Comparison of ENCODE assay signal across 11 cellular contexts in genomic region chr17:79788989-79789942, GRCh38. TPM values are rescaled to one million over a fixed set of nuclear protein-coding genes. Genes with fewer than 3 reads are reported as not detected.
DNase-seq lines count a peak whose midpoint lies in the region; ATAC-seq and TF ChIP-seq lines count a peak whose summit lies in the region.
"Had no signal": no experiment of that assay in that cellular context is flagged by ENCODE, and none has a peak within 500 bp of the region (broad histone marks: within the 10 kb centered on the region; RNA-seq: fewer than 3 reads in every experiment).

No MANE protein-coding gene starts in this region.

- H3K4me3 Mint-ChIP-seq in CD8-positive, alpha-beta T cell = peak overlapping the region; percentile 29
- H3K4me3 Mint-ChIP-seq in natural killer cell treated with Interleukin-12 subunit alpha and Interleukin-12 subunit beta and Interleukin-15 and Interleukin-18, amount 100 ng/mL, for 72 hours = no peak overlapping the region

- CTCF ChIA-PET in CD8-positive, alpha-beta T cell (lab: Charles Lee) = interaction anchor here (0.7 to 2.8 kb wide), 25 partner anchors 10 to 219 kb away, joined by 3 to 13 read pairs (median 4); no protein-coding TSS in a partner anchor
- CTCF ChIA-PET in Panc1 (lab: Charles Lee) (interaction anchor here (0.6 to 1.0 kb wide), 3 partner anchors 44 to 47 kb away, joined by 3 to 4 read pairs (median 3); no protein-coding TSS in a partner anchor), GM10248 (lab: Yijun Ruan, JAX) (interaction anchor here (0.8 to 2.2 kb wide), 20 partner anchors 8 to 205 kb away, joined by 3 to 12 read pairs (median 5); no protein-coding TSS in a partner anchor)

- peaks cover 39% of the 10 kb centered on the region for H3K27me3 ChIP-seq in CD8-positive, alpha-beta T cell (ENCODE audit: insufficient read depth, low read length)
- H3K27me3 ChIP-seq in Panc1 (ENCODE audit: control insufficient read depth, insufficient read depth, low read length) (no peaks in the 10 kb centered on the region), left ventricle myocardium inferior (ENCODE audit: low read depth) (peaks cover 95% of the 10 kb centered on the region), dorsolateral prefrontal cortex (peaks cover 10 to 99% (median 61%) of the 10 kb centered on the region in 45 donors)

- H3K27ac Mint-ChIP-seq in CD8-positive, alpha-beta T cell = no peak overlapping the region
- H3K27ac Mint-ChIP-seq in natural killer cell treated with Interleukin-12 subunit alpha and Interleukin-12 subunit beta and Interleukin-15 and Interleukin-18, amount 100 ng/mL, for 72 hours = no peak overlapping the region

- no peak for DNase-seq in CD8-positive, alpha-beta T cell
- DNase-seq in Panc1 (ENCODE audit: low read depth, low spot score) = no peak
- DNase-seq in left ventricle myocardium inferior = no peak
- peak; percentile 51 for DNase-seq in natural killer cell treated with Interleukin-12 subunit alpha and Interleukin-12 subunit beta and Interleukin-15 and Interleukin-18, amount 100 ng/mL, for 72 hours (ENCODE audit: low spot score)
- no peak for DNase-seq in dorsolateral prefrontal cortex
- no peak for DNase-seq in activated CD4-positive, CD25-positive, alpha-beta regulatory T cell treated with anti-CD3 and anti-CD28 coated beads, Interleukin-2, amount 50 U/mL, for 72 hours
- DNase-seq in GM10248 (ENCODE audit: extremely low spot score) = no peak
- DNase-seq: esophagus squamous epithelium, GOT3 had no signal

- H3K36me3 ChIP-seq in CD8-positive, alpha-beta T cell (ENCODE audit: insufficient read depth, low read length) = no peaks in the 10 kb centered on the region
- H3K36me3 ChIP-seq in Panc1 (ENCODE audit: control insufficient read depth, insufficient read depth, low read length) (no peaks in the 10 kb centered on the region), left ventricle myocardium inferior (no peaks in the 10 kb centered on the region)

- H3K36me3 Mint-ChIP-seq in CD8-positive, alpha-beta T cell = no peaks in the 10 kb centered on the region
- no peaks in the 10 kb centered on the region for H3K36me3 Mint-ChIP-seq in natural killer cell treated with Interleukin-12 subunit alpha and Interleukin-12 subunit beta and Interleukin-15 and Interleukin-18, amount 100 ng/mL, for 72 hours

- H3K4me1 ChIP-seq in CD8-positive, alpha-beta T cell (ENCODE audit: insufficient read depth, low read length) = peaks cover 27% of the 10 kb centered on the region
- H3K4me1 ChIP-seq in Panc1 (ENCODE audit: control insufficient read depth, insufficient read depth, low read length) = peaks cover 10% of the 10 kb centered on the region
- H3K4me1 ChIP-seq in left ventricle myocardium inferior = peaks cover 49% of the 10 kb centered on the region

- no peaks in the 10 kb centered on the region for H3K9me3 Mint-ChIP-seq in CD8-positive, alpha-beta T cell
- H3K9me3 Mint-ChIP-seq in natural killer cell treated with Interleukin-12 subunit alpha and Interleukin-12 subunit beta and Interleukin-15 and Interleukin-18, amount 100 ng/mL, for 72 hours = no peaks in the 10 kb centered on the region

- in situ Hi-C loops in Panc1 (cut with HindIII; ENCODE audit: low pct_unique_long_range_greater_than_20kb, low sequenced_read_pairs) = loop anchor here (25.0 kb wide), 1 partner anchor 198 kb away; no protein-coding TSS in a partner anchor

- H3K4me1 Mint-ChIP-seq in CD8-positive, alpha-beta T cell (ENCODE audit: low read depth) = peaks cover 14% of the 10 kb centered on the region
- peaks cover 0 to 3% of the 10 kb centered on the region in 2 donors for H3K4me1 Mint-ChIP-seq in natural killer cell treated with Interleukin-12 subunit alpha and Interleukin-12 subunit beta and Interleukin-15 and Interleukin-18, amount 100 ng/mL, for 72 hours (ENCODE audit: low read depth in 2 of 2)

- H3K4me3 ChIP-seq in CD8-positive, alpha-beta T cell (ENCODE audit: low read depth, low read length) = no peak overlapping the region
- H3K4me3 ChIP-seq in Panc1 (ENCODE audit: low read depth in 2 of 2, low read length in 2 of 2) (no peak overlapping the region; a peak in 1 of 4 replicates), left ventricle myocardium inferior (peak overlapping the region; percentile 46), dorsolateral prefrontal cortex (peak overlapping the region in 11 of 59 donors; percentile 4 to 42 (median 22))

- no peak for TF ChIP-seq CTCF in CD8-positive, alpha-beta T cell (IDR thresholded peaks at IDR 0.05)
- TF ChIP-seq CTCF in Panc1 (IDR thresholded peaks at IDR 0.05) (no peak), left ventricle myocardium inferior (IDR thresholded peaks at IDR 0.05; ENCODE audit: borderline replicate concordance) (no peak), dorsolateral prefrontal cortex (IDR thresholded peaks at IDR 0.05 in 54 of 56, conservative IDR thresholded peaks at IDR 0.05 in 2 of 56; ENCODE audit: low read depth in 1 of 56, partially characterized antibody in 56 of 56) (no peak), GM10248 (IDR thresholded peaks at IDR 0.05; ENCODE audit: control extremely low read depth, extremely low read depth, low read depth, missing control alignments) (no peak)

- intact Hi-C loops in CD8-positive, alpha-beta T cell (cut with DNase I, micrococcal nuclease) = no loop called here
- intact Hi-C loops in Panc1 (cut with micrococcal nuclease; ENCODE audit: unreplicated experiment) (no loop called here), left ventricle myocardium inferior (cut with micrococcal nuclease) (no loop called here), dorsolateral prefrontal cortex (cut with DNase I) (loop anchor here in 1 of 2 donors (2.0 kb wide), 1 partner anchor 202 kb away; no protein-coding TSS in a partner anchor)

- no peak for ATAC-seq in CD8-positive, alpha-beta T cell
- ATAC-seq in Panc1 (peak; percentile 1; the same call in 1 of the 2 replicates), GM21447 (IDR thresholded peaks at IDR 0.05; ENCODE audit: unreplicated experiment) (no peak)
- peak in 1 of 2 donors; percentile 30 for ATAC-seq in natural killer cell treated with Interleukin-12 subunit alpha and Interleukin-12 subunit beta and Interleukin-15 and Interleukin-18, amount 100 ng/mL, for 72 hours

- H3K27me3 Mint-ChIP-seq in CD8-positive, alpha-beta T cell (ENCODE audit: low read depth) = peaks cover 50% of the 10 kb centered on the region
- H3K27me3 Mint-ChIP-seq in natural killer cell treated with Interleukin-12 subunit alpha and Interleukin-12 subunit beta and Interleukin-15 and Interleukin-18, amount 100 ng/mL, for 72 hours = peaks cover 37% of the 10 kb centered on the region in 2 donors

- H3K9me3 ChIP-seq in CD8-positive, alpha-beta T cell (ENCODE audit: low read length) = no peaks in the 10 kb centered on the region
- no peaks in the 10 kb centered on the region for H3K9me3 ChIP-seq in Panc1 (ENCODE audit: control insufficient read depth, insufficient read depth, low read depth, low read length)
- no peaks in the 10 kb centered on the region for H3K9me3 ChIP-seq in left ventricle myocardium inferior (replicated peaks)
- H3K9me3 ChIP-seq: BE2C, esophagus squamous epithelium had no signal

- no TSS peak for BruUV-seq in Panc1 (replicated peaks; lab: Mats Ljungman, UMichigan)

- no peak overlapping the region for H3K27ac ChIP-seq in CD8-positive, alpha-beta T cell (ENCODE audit: low read depth, low read length)
- no peak overlapping the region for H3K27ac ChIP-seq in Panc1 (ENCODE audit: low read length)
- no peak overlapping the region for H3K27ac ChIP-seq in left ventricle myocardium inferior (replicated peaks)
- no peak overlapping the region for H3K27ac ChIP-seq in dorsolateral prefrontal cortex
- H3K27ac ChIP-seq: esophagus squamous epithelium had no signal

- POLR2A ChIA-PET in CD8-positive, alpha-beta T cell (lab: Charles Lee) = interaction anchor here (0.6 to 1.0 kb wide), 2 partner anchors 24 to 46 kb away, joined by 3 read pairs; no protein-coding TSS in a partner anchor
- POLR2A ChIA-PET in Panc1 (lab: Charles Lee) (no interaction called here), GM10248 (lab: Yijun Ruan, JAX) (no interaction called here)

RNA-seq across cellular contexts. Expression of gene CBX8, which starts 7.6 kb away (rescaled TPM):
- 1 to 10 TPM; 3.7 to 4.0 TPM for total RNA-seq in CD8-positive, alpha-beta T cell
- 15.3 TPM for total RNA-seq in Panc1 (2021; ENCODE audit: unreplicated experiment)
- polyA plus RNA-seq in Panc1 (2012; ENCODE audit: insufficient read length) = 17.3 TPM
- total RNA-seq in left ventricle myocardium inferior = 7.5 TPM
- 10 to 100 TPM in 1 of 2 donors, 1 to 10 TPM in 1; 9.8 to 46.4 TPM for total RNA-seq in natural killer cell treated with Interleukin-12 subunit alpha and Interleukin-12 subunit beta and Interleukin-15 and Interleukin-18, amount 100 ng/mL, for 72 hours
- total RNA-seq in dorsolateral prefrontal cortex = 10 to 100 TPM in 2 of 120 experiments, 1 to 10 TPM in 118; 1.5 to 10.3 (median 5.0) TPM

RNA-seq across cellular contexts. Expression of gene CBX2, which starts 11.3 kb away (rescaled TPM):
- under 1 TPM; 0.14 to 0.56 TPM for total RNA-seq in CD8-positive, alpha-beta T cell
- total RNA-seq in Panc1 (2021; ENCODE audit: unreplicated experiment) (9.0 TPM), left ventricle myocardium inferior (2.6 TPM), dorsolateral prefrontal cortex (1 to 10 TPM in 103 of 120 experiments, under 1 TPM in 16, not detected in 1; 0.44 to 4.2 (median 1.8) TPM)
- 5.9 TPM for polyA plus RNA-seq in Panc1 (2012; ENCODE audit: insufficient read length)
- total RNA-seq in natural killer cell treated with Interleukin-12 subunit alpha and Interleukin-12 subunit beta and Interleukin-15 and Interleukin-18, amount 100 ng/mL, for 72 hours = 1 to 10 TPM in 1 of 2 donors, under 1 TPM in 1; 0.95 to 2.1 TPM

RNA-seq across cellular contexts. Expression of gene CBX4, which starts 50.0 kb away (rescaled TPM):
- 100 to 1,000 TPM; 263 to 268 TPM for total RNA-seq in CD8-positive, alpha-beta T cell
- 48.6 TPM for total RNA-seq in Panc1 (2021; ENCODE audit: unreplicated experiment)
- 39.2 TPM for polyA plus RNA-seq in Panc1 (2012; ENCODE audit: insufficient read length)
- 28.7 TPM for total RNA-seq in left ventricle myocardium inferior
- 10 to 100 TPM; 26.2 to 58.3 TPM for total RNA-seq in natural killer cell treated with Interleukin-12 subunit alpha and Interleukin-12 subunit beta and Interleukin-15 and Interleukin-18, amount 100 ng/mL, for 72 hours
- total RNA-seq in dorsolateral prefrontal cortex = 10 to 100 TPM; 26.4 to 54.9 (median 35.9) TPM

RNA-seq across cellular contexts. Expression of gene ENPP7, which starts 58.5 kb away (rescaled TPM):
- total RNA-seq in CD8-positive, alpha-beta T cell = under 1 TPM in 1 of 2 experiments, not detected in 1; 0.16 TPM
- total RNA-seq in Panc1 (2021; ENCODE audit: unreplicated experiment) (not detected), left ventricle myocardium inferior (not detected), dorsolateral prefrontal cortex (under 1 TPM in 1 of 120 experiments, not detected in 119; 0.42 TPM)
- polyA plus RNA-seq in Panc1 (2012; ENCODE audit: insufficient read length) = not detected
- under 1 TPM in 1 of 2 donors, not detected in 1; 0.14 TPM for total RNA-seq in natural killer cell treated with Interleukin-12 subunit alpha and Interleukin-12 subunit beta and Interleukin-15 and Interleukin-18, amount 100 ng/mL, for 72 hours
- total RNA-seq: esophagus squamous epithelium had no signal
